In genomic region chr17:73092518-73093135, GRCh38 we compare ENCODE assay signal across 1 cellular context.
A peak's percentile ranks its signal among the peaks of the same experiment; 100 is the strongest.
TF ChIP-seq lines count a peak whose summit lies in the region.

A gene with protein sequence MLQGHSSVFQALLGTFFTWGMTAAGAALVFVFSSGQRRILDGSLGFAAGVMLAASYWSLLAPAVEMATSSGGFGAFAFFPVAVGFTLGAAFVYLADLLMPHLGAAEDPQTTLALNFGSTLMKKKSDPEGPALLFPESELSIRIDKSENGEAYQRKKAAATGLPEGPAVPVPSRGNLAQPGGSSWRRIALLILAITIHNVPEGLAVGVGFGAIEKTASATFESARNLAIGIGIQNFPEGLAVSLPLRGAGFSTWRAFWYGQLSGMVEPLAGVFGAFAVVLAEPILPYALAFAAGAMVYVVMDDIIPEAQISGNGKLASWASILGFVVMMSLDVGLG (minus strand): TSS chr17:73092688. CDS start chr17:73088764, 3,924 bp downstream.

TF ChIP-seq in K562, 482 proteins besides CTCF, POLR2A, EP300 and RAD21 (continued from another document and continues in another):
- TF ChIP-seq CEBPG (CRISPR knock-in tag; IDR thresholded peaks at IDR 0.05) (no peak), CEBPG (tag; conservative IDR thresholded peaks at IDR 0.05 in 1 of 2, IDR thresholded peaks at IDR 0.05 in 1 of 2) (no peak), BRD9 (IDR thresholded peaks at IDR 0.05; ENCODE audit: low read depth, partially characterized antibody) (no peak), ZNF316 (IDR thresholded peaks at IDR 0.05) (no peak), BRCA1 (IDR thresholded peaks at IDR 0.05) (no peak), BRCA1 (CRISPR knock-in tag; IDR thresholded peaks at IDR 0.05) (no peak), POLR2G (IDR thresholded peaks at IDR 0.05; ENCODE audit: low read depth, low read length) (peak; percentile 91), MAFK (IDR thresholded peaks at IDR 0.05; ENCODE audit: low read length) (no peak), BRD4 (IDR thresholded peaks at IDR 0.05) (no peak), NR3C1 (CRISPR knock-in tag; IDR thresholded peaks at IDR 0.05) (no peak), KDM5B (IDR thresholded peaks at IDR 0.05; ENCODE audit: insufficient replicate concordance, low read depth, low read length) (no peak), BMI1 (IDR thresholded peaks at IDR 0.05; ENCODE audit: low read length) (no peak), XRCC3 (IDR thresholded peaks at IDR 0.05) (no peak), CLOCK (CRISPR knock-in tag; IDR thresholded peaks at IDR 0.05; ENCODE audit: borderline replicate concordance) (no peak), EGR1 (conservative IDR thresholded peaks at IDR 0.05) (peak; percentile 81), ESRRB (CRISPR knock-in tag; IDR thresholded peaks at IDR 0.05; ENCODE audit: borderline replicate concordance) (no peak), CREM (IDR thresholded peaks at IDR 0.05; ENCODE audit: low read depth) (peak; percentile 71; the same call in 1 of the 2 replicates), TCFL5 (CRISPR knock-in tag; conservative IDR thresholded peaks at IDR 0.05) (no peak), KAT8 (IDR thresholded peaks at IDR 0.05; ENCODE audit: low read depth) (no peak), ZNF232 (CRISPR knock-in tag; IDR thresholded peaks at IDR 0.05) (no peak), CC2D1A (IDR thresholded peaks at IDR 0.05) (no peak), ILF3 (IDR thresholded peaks at IDR 0.05; ENCODE audit: borderline replicate concordance) (no peak), JUN (IDR thresholded peaks at IDR 0.05; ENCODE audit: borderline replicate concordance, low read depth, low read length) (peak; percentile 26; the same call in 1 of the 2 replicates), JUN (CRISPR knock-in tag; IDR thresholded peaks at IDR 0.05; ENCODE audit: borderline replicate concordance) (no peak), SMC3 (conservative IDR thresholded peaks at IDR 0.05; ENCODE audit: insufficient read depth, low read depth, low read length) (no peak), ATF6 (CRISPR knock-in tag; IDR thresholded peaks at IDR 0.05) (no peak), ELF1 (tag; IDR thresholded peaks at IDR 0.05) (peak; percentile 92), RBM25 (IDR thresholded peaks at IDR 0.05; ENCODE audit: low read depth, low read length, severe bottlenecking) (no peak), TSC22D4 (tag; IDR thresholded peaks at IDR 0.05) (no peak), ZNF280A (IDR thresholded peaks at IDR 0.05; ENCODE audit: low read depth, partially characterized antibody) (no peak), ZNF507 (tag; conservative IDR thresholded peaks at IDR 0.05) (no peak), POLR2B (IDR thresholded peaks at IDR 0.05; ENCODE audit: low read depth, partially characterized antibody) (peak; percentile 71), CBFB (CRISPR knock-in tag; IDR thresholded peaks at IDR 0.05) (no peak), KDM1A (IDR thresholded peaks at IDR 0.05) (no peak), TCF3 (CRISPR knock-in tag; IDR thresholded peaks at IDR 0.05) (peak; percentile 9; the same call in 1 of the 2 replicates), MAZ (CRISPR knock-in tag; conservative IDR thresholded peaks at IDR 0.05 in 1 of 2, IDR thresholded peaks at IDR 0.05 in 1 of 2) (peak; percentile 76 to 84), CBFA2T2 (conservative IDR thresholded peaks at IDR 0.05) (peak; percentile 33; the same call in 1 of the 2 replicates), KLF1 (tag; IDR thresholded peaks at IDR 0.05) (no peak), PTRF (tag; IDR thresholded peaks at IDR 0.05) (no peak), SRSF1 (IDR thresholded peaks at IDR 0.05; ENCODE audit: low read depth, low read length) (0 out of 2 replicates have a peak, but pooled peaks have one; percentile 68)
- TF ChIP-seq, protein P1, sequence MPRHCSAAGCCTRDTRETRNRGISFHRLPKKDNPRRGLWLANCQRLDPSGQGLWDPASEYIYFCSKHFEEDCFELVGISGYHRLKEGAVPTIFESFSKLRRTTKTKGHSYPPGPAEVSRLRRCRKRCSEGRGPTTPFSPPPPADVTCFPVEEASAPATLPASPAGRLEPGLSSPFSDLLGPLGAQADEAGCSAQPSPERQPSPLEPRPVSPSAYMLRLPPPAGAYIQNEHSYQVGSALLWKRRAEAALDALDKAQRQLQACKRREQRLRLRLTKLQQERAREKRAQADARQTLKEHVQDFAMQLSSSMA (CRISPR knock-in tag; IDR thresholded peaks at IDR 0.05), result no peak
- TF ChIP-seq, protein P2, sequence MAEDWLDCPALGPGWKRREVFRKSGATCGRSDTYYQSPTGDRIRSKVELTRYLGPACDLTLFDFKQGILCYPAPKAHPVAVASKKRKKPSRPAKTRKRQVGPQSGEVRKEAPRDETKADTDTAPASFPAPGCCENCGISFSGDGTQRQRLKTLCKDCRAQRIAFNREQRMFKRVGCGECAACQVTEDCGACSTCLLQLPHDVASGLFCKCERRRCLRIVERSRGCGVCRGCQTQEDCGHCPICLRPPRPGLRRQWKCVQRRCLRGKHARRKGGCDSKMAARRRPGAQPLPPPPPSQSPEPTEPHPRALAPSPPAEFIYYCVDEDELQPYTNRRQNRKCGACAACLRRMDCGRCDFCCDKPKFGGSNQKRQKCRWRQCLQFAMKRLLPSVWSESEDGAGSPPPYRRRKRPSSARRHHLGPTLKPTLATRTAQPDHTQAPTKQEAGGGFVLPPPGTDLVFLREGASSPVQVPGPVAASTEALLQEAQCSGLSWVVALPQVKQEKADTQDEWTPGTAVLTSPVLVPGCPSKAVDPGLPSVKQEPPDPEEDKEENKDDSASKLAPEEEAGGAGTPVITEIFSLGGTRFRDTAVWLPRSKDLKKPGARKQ (CRISPR knock-in tag; IDR thresholded peaks at IDR 0.05), result no peak; the same call in 1 of the 2 replicates
- TF ChIP-seq, protein P3, sequence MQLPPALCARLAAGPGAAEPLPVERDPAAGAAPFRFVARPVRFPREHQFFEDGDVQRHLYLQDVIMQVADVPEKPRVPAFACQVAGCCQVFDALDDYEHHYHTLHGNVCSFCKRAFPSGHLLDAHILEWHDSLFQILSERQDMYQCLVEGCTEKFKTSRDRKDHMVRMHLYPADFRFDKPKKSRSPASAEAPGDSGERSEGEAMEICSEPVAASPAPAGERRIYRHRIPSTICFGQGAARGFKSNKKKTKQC (CRISPR knock-in tag; IDR thresholded peaks at IDR 0.05), result no peak
- TF ChIP-seq, protein P4, sequence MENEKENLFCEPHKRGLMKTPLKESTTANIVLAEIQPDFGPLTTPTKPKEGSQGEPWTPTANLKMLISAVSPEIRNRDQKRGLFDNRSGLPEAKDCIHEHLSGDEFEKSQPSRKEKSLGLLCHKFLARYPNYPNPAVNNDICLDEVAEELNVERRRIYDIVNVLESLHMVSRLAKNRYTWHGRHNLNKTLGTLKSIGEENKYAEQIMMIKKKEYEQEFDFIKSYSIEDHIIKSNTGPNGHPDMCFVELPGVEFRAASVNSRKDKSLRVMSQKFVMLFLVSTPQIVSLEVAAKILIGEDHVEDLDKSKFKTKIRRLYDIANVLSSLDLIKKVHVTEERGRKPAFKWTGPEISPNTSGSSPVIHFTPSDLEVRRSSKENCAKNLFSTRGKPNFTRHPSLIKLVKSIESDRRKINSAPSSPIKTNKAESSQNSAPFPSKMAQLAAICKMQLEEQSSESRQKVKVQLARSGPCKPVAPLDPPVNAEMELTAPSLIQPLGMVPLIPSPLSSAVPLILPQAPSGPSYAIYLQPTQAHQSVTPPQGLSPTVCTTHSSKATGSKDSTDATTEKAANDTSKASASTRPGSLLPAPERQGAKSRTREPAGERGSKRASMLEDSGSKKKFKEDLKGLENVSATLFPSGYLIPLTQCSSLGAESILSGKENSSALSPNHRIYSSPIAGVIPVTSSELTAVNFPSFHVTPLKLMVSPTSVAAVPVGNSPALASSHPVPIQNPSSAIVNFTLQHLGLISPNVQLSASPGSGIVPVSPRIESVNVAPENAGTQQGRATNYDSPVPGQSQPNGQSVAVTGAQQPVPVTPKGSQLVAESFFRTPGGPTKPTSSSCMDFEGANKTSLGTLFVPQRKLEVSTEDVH (IDR thresholded peaks at IDR 0.05; ENCODE audit: low read depth, partially characterized antibody), result peak; percentile 73
